In the genomic region with DNA sequence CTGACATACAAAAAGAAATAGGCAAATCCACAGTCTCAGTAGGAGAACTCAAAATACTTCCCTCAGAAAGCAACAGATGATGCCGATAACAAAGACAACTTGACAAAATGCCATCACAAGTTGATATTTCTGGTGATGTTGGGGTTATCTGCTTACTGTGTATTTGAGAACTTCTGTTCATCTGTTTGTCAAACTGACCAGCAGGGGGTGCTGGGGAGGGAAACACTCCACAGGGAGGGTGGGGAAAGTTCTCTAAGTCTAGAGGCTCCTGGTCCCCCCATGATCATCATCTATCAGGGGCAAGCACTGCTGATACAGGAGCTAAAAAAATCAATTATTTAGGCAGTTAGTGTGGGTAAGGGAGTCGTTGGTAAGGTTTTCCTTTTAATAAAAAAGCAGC, we compare ENCODE assay signal across 9 cellular contexts. TPM values are rescaled to one million over a fixed set of nuclear protein-coding genes. Genes with fewer than 3 reads are reported as not detected.
DNase-seq lines count a peak whose midpoint lies in the region; ATAC-seq and TF ChIP-seq lines count a peak whose summit lies in the region.
"Had no signal": no experiment of that assay in that cellular context is flagged by ENCODE, and none has a peak within 500 bp of the region (broad histone marks: within the 10 kb centered on the region; RNA-seq: fewer than 3 reads in every experiment).

No MANE protein-coding gene starts in this region.

- H3K9me3 ChIP-seq in mesenchymal stem cell (ENCODE audit: control insufficient read depth, low read length) = no peaks in the 10 kb centered on the region

- no peak overlapping the region for H3K4ac ChIP-seq in mesenchymal stem cell (ENCODE audit: low read depth in 1 of 2, low read length in 2 of 2)

- no peaks in the 10 kb centered on the region for H3K27me3 Mint-ChIP-seq in activated naive CD8-positive, alpha-beta T cell treated with anti-CD3 and anti-CD28 coated beads for 36 hours

- H3K4me2 ChIP-seq in mesenchymal stem cell (ENCODE audit: low read length, poor library complexity, severe bottlenecking) = no peak overlapping the region

- no peak overlapping the region for H2BK5ac ChIP-seq in mesenchymal stem cell (ENCODE audit: low read depth, low read length, poor library complexity, severe bottlenecking)

- peaks cover 3 to 6% of the 10 kb centered on the region in 2 experiments for H3K27me3 ChIP-seq in mesenchymal stem cell (ENCODE audit: control insufficient read depth in 1 of 2, insufficient read depth in 1 of 2, low read length in 2 of 2)

- H3K9ac ChIP-seq in mesenchymal stem cell (ENCODE audit: low read length) = peak overlapping the region; percentile 50

- H3K9me3 Mint-ChIP-seq in activated naive CD8-positive, alpha-beta T cell treated with anti-CD3 and anti-CD28 coated beads for 36 hours = no peaks in the 10 kb centered on the region
- H3K9me3 Mint-ChIP-seq: brain had no signal

- H3K4me3 Mint-ChIP-seq in activated naive CD8-positive, alpha-beta T cell treated with anti-CD3 and anti-CD28 coated beads for 36 hours = no peak overlapping the region
- H3K4me3 Mint-ChIP-seq: brain had no signal

- no peak overlapping the region for H2AK5ac ChIP-seq in mesenchymal stem cell (ENCODE audit: low read length, severe bottlenecking)

- no peaks in the 10 kb centered on the region for H3K36me3 ChIP-seq in mesenchymal stem cell (ENCODE audit: control insufficient read depth in 1 of 2, insufficient read depth in 2 of 2, low read depth in 1 of 2, low read length in 2 of 2)

- no peak overlapping the region for H2BK15ac ChIP-seq in mesenchymal stem cell (ENCODE audit: low read depth, poor library complexity, severe bottlenecking)

- no peak overlapping the region for H2AFZ ChIP-seq in mesenchymal stem cell (ENCODE audit: low read depth, low read length)

- peak; percentile 84 for ATAC-seq in GM18868 (IDR thresholded peaks at IDR 0.05; ENCODE audit: unreplicated experiment)
- ATAC-seq in omental fat pad (ENCODE audit: low FRiP score) = no peak

- peaks cover 1% of the 10 kb centered on the region for H3K4me1 ChIP-seq in mesenchymal stem cell (ENCODE audit: control insufficient read depth, insufficient read depth, low read depth, low read length)

- H2BK120ac ChIP-seq in mesenchymal stem cell (ENCODE audit: low read depth, low read length) = no peak overlapping the region

- H3K18ac ChIP-seq in mesenchymal stem cell (ENCODE audit: low read depth in 1 of 2, low read length in 2 of 2) = no peak overlapping the region

- H3K4me1 Mint-ChIP-seq in activated naive CD8-positive, alpha-beta T cell treated with anti-CD3 and anti-CD28 coated beads for 36 hours = peaks cover 4% of the 10 kb centered on the region
- H3K4me1 Mint-ChIP-seq: brain had no signal

- no peak overlapping the region for H3K27ac ChIP-seq in mesenchymal stem cell (ENCODE audit: low read length, poor library complexity, severe bottlenecking)

- no peak overlapping the region for H3K14ac ChIP-seq in mesenchymal stem cell (ENCODE audit: low read length in 2 of 2)

- H2BK12ac ChIP-seq in mesenchymal stem cell (ENCODE audit: low read length in 2 of 2) = no peak overlapping the region

- TF ChIP-seq CTCF in omental fat pad (IDR thresholded peaks at IDR 0.05) = no peak

- H3K79me1 ChIP-seq in mesenchymal stem cell (replicated peaks; ENCODE audit: low read length, poor library complexity, severe bottlenecking) = no peaks in the 10 kb centered on the region

- WGBS in mesenchymal stem cell = no CpG with 5 or more reads among the region's 2 CpGs

- no peaks in the 10 kb centered on the region for H3K36me3 Mint-ChIP-seq in activated naive CD8-positive, alpha-beta T cell treated with anti-CD3 and anti-CD28 coated beads for 36 hours
- H3K36me3 Mint-ChIP-seq: brain had no signal

- H4K91ac ChIP-seq in mesenchymal stem cell (ENCODE audit: low read length) = no peak overlapping the region

- H3K4me3 ChIP-seq in mesenchymal stem cell (ENCODE audit: insufficient read depth in 1 of 2, low read depth in 1 of 2, low read length in 2 of 2) = no peak overlapping the region

- H3K27ac Mint-ChIP-seq in activated naive CD8-positive, alpha-beta T cell treated with anti-CD3 and anti-CD28 coated beads for 36 hours = no peak overlapping the region
- H3K27ac Mint-ChIP-seq: brain had no signal

- peak; percentile 17 for DNase-seq in AG20443 (ENCODE audit: low spot score)
- DNase-seq in LHCN-M2 (ENCODE audit: low read depth) = peak; percentile 17
- peak; percentile 41 for DNase-seq in activated naive CD8-positive, alpha-beta T cell treated with anti-CD3 and anti-CD28 coated beads for 36 hours
- DNase-seq in mesenchymal stem cell = no peak
- DNase-seq in NCI-H2196 treated with DMSO at 0.1 percent for 48 hours (lab: John Stamatoyannopoulos, UW; ENCODE audit: unreplicated experiment) = no peak
- no peak for DNase-seq in HK-2 (ENCODE audit: unreplicated experiment)
- DNase-seq in omental fat pad (ENCODE audit: low spot score) = no peak

- no peak overlapping the region for H3K23ac ChIP-seq in mesenchymal stem cell (ENCODE audit: low read length in 2 of 2)

- no peak overlapping the region for H4K8ac ChIP-seq in mesenchymal stem cell (ENCODE audit: low read length)

RNA-seq across cellular contexts. Expression of a gene that starts 19.2 kb away (rescaled TPM):
- total RNA-seq in LHCN-M2 (2014; rRNA removed) = 0.69 and 0.96 TPM in 2 replicates
- 0.36 TPM for polyA plus RNA-seq in LHCN-M2 (2012)
- total RNA-seq in activated naive CD8-positive, alpha-beta T cell treated with anti-CD3 and anti-CD28 coated beads for 36 hours = 1 to 10 TPM in 1 of 2 experiments, under 1 TPM in 1; 0.52 to 1.3 TPM
- not detected for polyA plus RNA-seq in mesenchymal stem cell (2013, experiment 1 of 2)
- 0.04 TPM for polyA plus RNA-seq in mesenchymal stem cell (2013, experiment 2 of 2)
- total RNA-seq in omental fat pad = under 1 TPM in 1 of 4 donors, not detected in 3; 0.69 TPM

Comparison
In these comparisons a context has a peak if more than half of its experiments do, and no peak if none do; other contexts are left out.
1. DNase-seq: peak in AG20443 (single experiment), LHCN-M2 (single experiment) and activated naive CD8-positive, alpha-beta T cell treated with anti-CD3 and anti-CD28 coated beads for 36 hours (single experiment); none in mesenchymal stem cell (single experiment), NCI-H2196 treated with DMSO at 0.1 percent for 48 hours (single experiment), HK-2 (single experiment) and omental fat pad (single experiment).